In genomic region chr20:58051367-58051766, GRCh38 we compare ENCODE assay signal across 10 cellular contexts.
"Had no signal": no experiment of that assay in that cellular context is flagged by ENCODE, and none has a peak within 500 bp of the region (broad histone marks: within the 10 kb centered on the region; RNA-seq: fewer than 3 reads in every experiment).

No MANE protein-coding gene starts in this region.

- H3K9me3 ChIP-seq: HAP-1 had no signal

- H3K27ac ChIP-seq: GM23248 had no signal

- H2AFZ ChIP-seq: GM23248, GM23338 had no signal

- H3K4me3 ChIP-seq: GM23248, GM23338, HAP-1 had no signal

- H3K9ac ChIP-seq: GM23248 had no signal

- ATAC-seq: GM23338, HCT116 had no signal

- DNase-seq: GM23248, GOT3, H7, H9, HCEC 1CT, HFFc6 had no signal

- H3K4me1 ChIP-seq: HAP-1 had no signal

- H3K4me2 ChIP-seq: GM23338 had no signal

- H3K36me3 ChIP-seq: HAP-1 had no signal

- FAIRE-seq: H54 had no signal
